Comparison of ENCODE assay signal across 18 cellular contexts in the genomic region with DNA sequence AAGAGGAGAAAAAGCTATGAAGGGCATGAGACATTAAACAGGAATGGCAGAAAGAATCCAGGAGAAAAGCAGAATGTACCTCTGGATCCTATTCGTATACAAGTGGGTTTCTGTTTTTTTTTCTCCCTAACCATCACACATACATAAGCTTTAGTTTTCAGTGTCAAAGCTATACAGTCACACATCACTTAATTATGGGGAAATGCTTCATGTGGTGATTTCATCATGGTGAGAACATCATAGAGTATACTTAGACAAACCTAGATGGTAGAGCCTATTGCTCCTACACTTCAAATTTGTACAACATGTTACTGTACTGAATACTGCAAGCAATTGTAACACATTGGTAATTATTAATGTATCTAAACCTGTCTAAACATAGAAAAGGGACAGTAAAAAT.
DNase-seq lines count a peak whose midpoint lies in the region; ATAC-seq and TF ChIP-seq lines count a peak whose summit lies in the region.
"Had no signal": no experiment of that assay in that cellular context is flagged by ENCODE, and none has a peak within 500 bp of the region (broad histone marks: within the 10 kb centered on the region; RNA-seq: fewer than 3 reads in every experiment).

No MANE protein-coding gene starts in this region.

- intact Hi-C loops in heart right ventricle (cut with DNase I) (loop anchor here in 2 of 10 donors (5.0 to 10.0 kb wide), 3 partner anchors 65 to 232 kb away; no protein-coding TSS in a partner anchor), Right ventricle myocardium inferior (cut with DNase I) (no loop called here), dorsolateral prefrontal cortex (cut with DNase I) (no loop called here), vagina (cut with DNase I) (no loop called here)

- H4K20me1 ChIP-seq in osteoblast (ENCODE audit: insufficient read depth, low read length), result peaks cover 7% of the 10 kb centered on the region

- H3K27ac ChIP-seq in heart right ventricle (peak overlapping the region in 7 of 10 donors; percentile 47 to 87 (median 79)), dorsolateral prefrontal cortex (peak overlapping the region in 44 of 59 donors; percentile 1 to 98 (median 85)), osteoblast (ENCODE audit: low read depth, low read length) (peak overlapping the region; percentile 95), vagina (peak overlapping the region; percentile 81)
- H3K27ac ChIP-seq: neural progenitor cell, SJCRH30 had no signal

- H3K27me3 ChIP-seq in heart right ventricle (no peaks in the 10 kb centered on the region), dorsolateral prefrontal cortex (no peaks in the 10 kb centered on the region), osteoblast (ENCODE audit: insufficient read depth, low read length) (no peaks in the 10 kb centered on the region), vagina (no peaks in the 10 kb centered on the region)
- H3K27me3 ChIP-seq: neural progenitor cell, SJCRH30 had no signal

- H3K9me3 ChIP-seq in heart right ventricle (no peaks in the 10 kb centered on the region), osteoblast (ENCODE audit: low read depth, low read length) (no peaks in the 10 kb centered on the region), vagina (no peaks in the 10 kb centered on the region)
- H3K9me3 ChIP-seq: SJCRH30 had no signal

- H3K4me2 ChIP-seq in osteoblast (ENCODE audit: insufficient read depth, low read length), result no peak overlapping the region
- H3K4me2 ChIP-seq: neural progenitor cell had no signal

- TF ChIP-seq POLR2A in vagina (IDR thresholded peaks at IDR 0.05), result no peak

- no peak for TF ChIP-seq CTCF in heart right ventricle (IDR thresholded peaks at IDR 0.05)
- no peak for TF ChIP-seq CTCF in dorsolateral prefrontal cortex (IDR thresholded peaks at IDR 0.05 in 54 of 56, conservative IDR thresholded peaks at IDR 0.05 in 2 of 56; ENCODE audit: low read depth in 1 of 56, partially characterized antibody in 56 of 56)
- TF ChIP-seq CTCF in osteoblast (IDR thresholded peaks at IDR 0.05; ENCODE audit: extremely low read depth, low read depth, low read length), result no peak
- TF ChIP-seq CTCF in vagina (IDR thresholded peaks at IDR 0.05), result no peak

- H3K4me1 ChIP-seq in heart right ventricle (peaks cover 17 to 100% (median 91%) of the 10 kb centered on the region in 9 donors), osteoblast (ENCODE audit: insufficient read depth, low read length) (peaks cover 57% of the 10 kb centered on the region), vagina (peaks cover 97% of the 10 kb centered on the region)
- H3K4me1 ChIP-seq: SJCRH30 had no signal

- ATAC-seq in heart right ventricle (no peak), Right ventricle myocardium inferior (no peak), GM21423 (IDR thresholded peaks at IDR 0.05; ENCODE audit: unreplicated experiment) (no peak)
- ATAC-seq: HCT116, K562 had no signal

- H3K4me3 ChIP-seq in heart right ventricle, result peak overlapping the region in 1 of 10 donors; percentile 6
- no peak overlapping the region for H3K4me3 ChIP-seq in dorsolateral prefrontal cortex
- H3K4me3 ChIP-seq in osteoblast (ENCODE audit: insufficient read depth, low read length), result no peak overlapping the region
- H3K4me3 ChIP-seq in vagina, result no peak overlapping the region
- H3K4me3 ChIP-seq: K562, lung, neural progenitor cell, SJCRH30 had no signal

- H3K36me3 ChIP-seq in heart right ventricle (peaks cover 0 to 86% (median 43%) of the 10 kb centered on the region in 9 donors), osteoblast (ENCODE audit: insufficient read depth, low read length) (peaks cover 83% of the 10 kb centered on the region), vagina (peaks cover 0 to 34% of the 10 kb centered on the region in 2 donors)
- H3K36me3 ChIP-seq: neural progenitor cell had no signal

- no peak for DNase-seq in heart right ventricle
- no peak for DNase-seq in Right ventricle myocardium inferior (ENCODE audit: missing footprints)
- no peak for DNase-seq in dorsolateral prefrontal cortex
- DNase-seq in osteoblast (ENCODE audit: insufficient read length, low spot score, missing footprints), result no peak
- no peak for DNase-seq in vagina (ENCODE audit: extremely low spot score in 2 of 2)
- DNase-seq in stimulated activated CD4-positive, alpha-beta T cell treated with anti-CD3 and anti-CD28 coated beads, Interleukin-4, amount 100 ng/mL, for 4 hours, result no peak
- no peak for DNase-seq in islet precursor cell
- DNase-seq: activated CD4-positive, alpha-beta T cell treated with anti-CD3 and anti-CD28 coated beads, Interleukin-2, amount 50 U/mL, for 4 hours; activated T-cell treated with anti-CD3 and anti-CD28 coated beads, Interleukin-2, amount 50 U/mL, for 24 hours; CD4-positive, CD25-positive, alpha-beta regulatory T cell; DND-41; NCI-H226; SJCRH30 had no signal

- no peak overlapping the region for H2AFZ ChIP-seq in osteoblast (ENCODE audit: low read length)
- H2AFZ ChIP-seq: neural progenitor cell had no signal

- H3K79me2 ChIP-seq in osteoblast (ENCODE audit: insufficient read depth, low read length), result peaks cover 89% of the 10 kb centered on the region

- WGBS in heart right ventricle, 2 donors, result 61 to 68% methylated on average over 1 of the region's 1 CpG
